2 cellular contexts compared by ENCODE assay signal in the genomic region with DNA sequence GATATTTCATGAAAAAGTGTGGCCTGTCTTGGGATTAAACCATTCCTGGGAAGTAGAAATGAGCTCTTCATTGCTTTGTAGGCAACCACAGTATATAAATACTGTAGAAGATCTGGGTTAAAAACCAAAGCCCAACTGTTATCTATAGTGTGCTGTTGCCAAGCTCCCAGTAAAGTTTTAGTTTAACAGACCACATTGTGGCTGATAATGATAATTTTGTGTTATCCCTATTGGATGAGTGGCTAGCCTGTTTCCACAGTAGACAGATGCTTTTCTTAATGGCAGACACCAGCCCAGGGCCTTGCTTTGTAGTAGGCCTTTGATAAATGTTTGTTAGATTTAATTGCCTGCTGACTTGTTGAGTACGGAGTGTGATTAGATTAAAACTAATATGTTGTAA.
TF ChIP-seq lines count a peak whose summit lies in the region.

No MANE protein-coding gene starts in this region.

TF ChIP-seq in SK-N-SH, 30 proteins besides CTCF, POLR2A, EP300 and RAD21 (continued from another document):
- TF ChIP-seq, protein P1, sequence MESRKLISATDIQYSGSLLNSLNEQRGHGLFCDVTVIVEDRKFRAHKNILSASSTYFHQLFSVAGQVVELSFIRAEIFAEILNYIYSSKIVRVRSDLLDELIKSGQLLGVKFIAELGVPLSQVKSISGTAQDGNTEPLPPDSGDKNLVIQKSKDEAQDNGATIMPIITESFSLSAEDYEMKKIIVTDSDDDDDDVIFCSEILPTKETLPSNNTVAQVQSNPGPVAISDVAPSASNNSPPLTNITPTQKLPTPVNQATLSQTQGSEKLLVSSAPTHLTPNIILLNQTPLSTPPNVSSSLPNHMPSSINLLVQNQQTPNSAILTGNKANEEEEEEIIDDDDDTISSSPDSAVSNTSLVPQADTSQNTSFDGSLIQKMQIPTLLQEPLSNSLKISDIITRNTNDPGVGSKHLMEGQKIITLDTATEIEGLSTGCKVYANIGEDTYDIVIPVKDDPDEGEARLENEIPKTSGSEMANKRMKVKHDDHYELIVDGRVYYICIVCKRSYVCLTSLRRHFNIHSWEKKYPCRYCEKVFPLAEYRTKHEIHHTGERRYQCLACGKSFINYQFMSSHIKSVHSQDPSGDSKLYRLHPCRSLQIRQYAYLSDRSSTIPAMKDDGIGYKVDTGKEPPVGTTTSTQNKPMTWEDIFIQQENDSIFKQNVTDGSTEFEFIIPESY (IDR thresholded peaks at IDR 0.05; ENCODE audit: borderline replicate concordance, low read depth), result no peak

TF ChIP-seq in SK-N-SH treated with all-trans-retinoic acid at 6 μM for 48 hours, 23 proteins besides CTCF, POLR2A, EP300 and RAD21 (continued from another document):
- TF ChIP-seq, protein P2, sequence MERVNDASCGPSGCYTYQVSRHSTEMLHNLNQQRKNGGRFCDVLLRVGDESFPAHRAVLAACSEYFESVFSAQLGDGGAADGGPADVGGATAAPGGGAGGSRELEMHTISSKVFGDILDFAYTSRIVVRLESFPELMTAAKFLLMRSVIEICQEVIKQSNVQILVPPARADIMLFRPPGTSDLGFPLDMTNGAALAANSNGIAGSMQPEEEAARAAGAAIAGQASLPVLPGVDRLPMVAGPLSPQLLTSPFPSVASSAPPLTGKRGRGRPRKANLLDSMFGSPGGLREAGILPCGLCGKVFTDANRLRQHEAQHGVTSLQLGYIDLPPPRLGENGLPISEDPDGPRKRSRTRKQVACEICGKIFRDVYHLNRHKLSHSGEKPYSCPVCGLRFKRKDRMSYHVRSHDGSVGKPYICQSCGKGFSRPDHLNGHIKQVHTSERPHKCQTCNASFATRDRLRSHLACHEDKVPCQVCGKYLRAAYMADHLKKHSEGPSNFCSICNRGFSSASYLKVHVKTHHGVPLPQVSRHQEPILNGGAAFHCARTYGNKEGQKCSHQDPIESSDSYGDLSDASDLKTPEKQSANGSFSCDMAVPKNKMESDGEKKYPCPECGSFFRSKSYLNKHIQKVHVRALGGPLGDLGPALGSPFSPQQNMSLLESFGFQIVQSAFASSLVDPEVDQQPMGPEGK (CRISPR knock-in tag; IDR thresholded peaks at IDR 0.05; ENCODE audit: borderline replicate concordance), result no peak
- no peak for TF ChIP-seq TCF4 (CRISPR knock-in tag; IDR thresholded peaks at IDR 0.05; ENCODE audit: borderline replicate concordance)
- TF ChIP-seq, protein P3, sequence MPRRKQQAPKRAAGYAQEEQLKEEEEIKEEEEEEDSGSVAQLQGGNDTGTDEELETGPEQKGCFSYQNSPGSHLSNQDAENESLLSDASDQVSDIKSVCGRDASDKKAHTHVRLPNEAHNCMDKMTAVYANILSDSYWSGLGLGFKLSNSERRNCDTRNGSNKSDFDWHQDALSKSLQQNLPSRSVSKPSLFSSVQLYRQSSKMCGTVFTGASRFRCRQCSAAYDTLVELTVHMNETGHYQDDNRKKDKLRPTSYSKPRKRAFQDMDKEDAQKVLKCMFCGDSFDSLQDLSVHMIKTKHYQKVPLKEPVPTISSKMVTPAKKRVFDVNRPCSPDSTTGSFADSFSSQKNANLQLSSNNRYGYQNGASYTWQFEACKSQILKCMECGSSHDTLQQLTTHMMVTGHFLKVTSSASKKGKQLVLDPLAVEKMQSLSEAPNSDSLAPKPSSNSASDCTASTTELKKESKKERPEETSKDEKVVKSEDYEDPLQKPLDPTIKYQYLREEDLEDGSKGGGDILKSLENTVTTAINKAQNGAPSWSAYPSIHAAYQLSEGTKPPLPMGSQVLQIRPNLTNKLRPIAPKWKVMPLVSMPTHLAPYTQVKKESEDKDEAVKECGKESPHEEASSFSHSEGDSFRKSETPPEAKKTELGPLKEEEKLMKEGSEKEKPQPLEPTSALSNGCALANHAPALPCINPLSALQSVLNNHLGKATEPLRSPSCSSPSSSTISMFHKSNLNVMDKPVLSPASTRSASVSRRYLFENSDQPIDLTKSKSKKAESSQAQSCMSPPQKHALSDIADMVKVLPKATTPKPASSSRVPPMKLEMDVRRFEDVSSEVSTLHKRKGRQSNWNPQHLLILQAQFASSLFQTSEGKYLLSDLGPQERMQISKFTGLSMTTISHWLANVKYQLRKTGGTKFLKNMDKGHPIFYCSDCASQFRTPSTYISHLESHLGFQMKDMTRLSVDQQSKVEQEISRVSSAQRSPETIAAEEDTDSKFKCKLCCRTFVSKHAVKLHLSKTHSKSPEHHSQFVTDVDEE (CRISPR knock-in tag; IDR thresholded peaks at IDR 0.05), result no peak
- no peak for TF ChIP-seq RARB (CRISPR knock-in tag; IDR thresholded peaks at IDR 0.05)
